In the genomic region with DNA sequence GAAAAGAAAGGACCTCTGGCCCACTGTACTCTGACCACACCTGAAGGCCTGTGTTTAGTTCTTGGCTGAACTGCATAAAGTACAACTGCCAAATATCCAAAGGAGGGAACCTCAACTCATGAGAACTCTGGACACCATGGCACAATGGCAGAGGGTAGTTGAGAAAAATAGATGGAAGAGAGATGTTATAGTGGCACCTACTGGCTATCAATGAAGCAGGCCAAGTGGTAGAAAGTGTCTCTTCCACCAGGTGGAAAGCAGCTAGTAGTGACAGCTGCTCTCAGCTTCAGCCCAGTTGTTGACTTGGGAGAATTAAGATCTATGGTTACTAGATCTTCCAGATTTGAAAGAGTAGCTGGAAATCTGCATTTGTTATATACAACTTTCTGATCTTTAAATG, we compare ENCODE assay signal across 11 cellular contexts. TPM values are rescaled to one million over a fixed set of nuclear protein-coding genes. Genes with fewer than 3 reads are reported as not detected.
DNase-seq lines count a peak whose midpoint lies in the region; ATAC-seq and TF ChIP-seq lines count a peak whose summit lies in the region.
"Had no signal": no experiment of that assay in that cellular context is flagged by ENCODE, and none has a peak within 500 bp of the region (broad histone marks: within the 10 kb centered on the region; RNA-seq: fewer than 3 reads in every experiment).

No MANE protein-coding gene starts in this region.

- peaks cover 4% of the 10 kb centered on the region for H3K79me1 ChIP-seq in neuronal stem cell (ENCODE audit: low read depth, low read length)

- TF ChIP-seq CTCF in AG04449 (IDR thresholded peaks at IDR 0.05; ENCODE audit: insufficient read depth, low read length, missing control alignments), result peak; percentile 8
- peak; percentile 42; the same call in 1 of the 3 replicates for TF ChIP-seq CTCF in GM12872 (IDR thresholded peaks at IDR 0.05; ENCODE audit: insufficient read depth, low read depth, low read length)
- TF ChIP-seq CTCF in PC-3 (conservative IDR thresholded peaks at IDR 0.05; ENCODE audit: low read depth, low read length), result peak; percentile 69
- TF ChIP-seq CTCF in esophagus squamous epithelium (IDR thresholded peaks at IDR 0.05), result peak in 4 of 6 experiments; percentile 10 to 53 (median 34)

- no peak overlapping the region for H2BK120ac ChIP-seq in neuronal stem cell (ENCODE audit: low read depth, low read length)

- ATAC-seq in PC-3, result 0 out of 2 replicates have a peak, but pooled peaks have one; percentile 20
- ATAC-seq: activated CD8-positive, alpha-beta memory T cell treated with anti-CD3 and anti-CD28 coated beads, Interleukin-2, amount 10 ng/mL, durations not matched to agents 7 days and 5 days; Right ventricle myocardium inferior had no signal

- no TSS peak for BruUV-seq in PC-3 (replicated peaks; lab: Mats Ljungman, UMichigan)

- DNase-seq in AG04449 (ENCODE audit: low read depth, low spot score), result no peak
- DNase-seq in PC-3, result peak; percentile 52
- DNase-seq in esophagus squamous epithelium (lab: John Stamatoyannopoulos, UW), result no peak
- no peak for DNase-seq in iPS-NIHi7 (ENCODE audit: extremely low spot score)
- DNase-seq in neuronal stem cell (ENCODE audit: low spot score), result no peak
- no peak for DNase-seq in AG08396 (ENCODE audit: low spot score)
- no peak for DNase-seq in NCI-H446 treated with DMSO at 0.1 percent for 48 hours (lab: John Stamatoyannopoulos, UW)
- DNase-seq: activated CD8-positive, alpha-beta memory T cell treated with anti-CD3 and anti-CD28 coated beads, Interleukin-2, amount 10 ng/mL, durations not matched to agents 7 days and 5 days; stimulated activated CD4-positive, alpha-beta T cell treated with anti-CD3 and anti-CD28 coated beads, Interleukin-4, amount 100 ng/mL, for 4 hours had no signal

- H2AFZ ChIP-seq in PC-3 (ENCODE audit: low read length) (no peak overlapping the region), neuronal stem cell (ENCODE audit: low read length) (no peak overlapping the region)

- intact Hi-C loops in PC-3 (cut with micrococcal nuclease), result loop anchor here (5.0 kb wide), 1 partner anchor 176 kb away; no protein-coding TSS in a partner anchor
- intact Hi-C loops in esophagus squamous epithelium (cut with DNase I), result loop anchor here (10.0 kb wide), 1 partner anchor 93 kb away; a partner anchor contains a TSS

- H2BK5ac ChIP-seq in neuronal stem cell (ENCODE audit: low read length), result no peak overlapping the region

- H3K18ac ChIP-seq in neuronal stem cell (ENCODE audit: low read length), result no peak overlapping the region

- H3K4me1 ChIP-seq in PC-3 (ENCODE audit: insufficient read depth, low read length) (peaks cover 38% of the 10 kb centered on the region), esophagus squamous epithelium (peaks cover 5 to 81% (median 32%) of the 10 kb centered on the region in 3 donors), neuronal stem cell (ENCODE audit: control insufficient read depth in 2 of 2, insufficient read depth in 1 of 2, low read depth in 1 of 2, low read length in 2 of 2) (peaks cover 7 to 14% of the 10 kb centered on the region in 2 donors)

- no peak overlapping the region for H3K4ac ChIP-seq in neuronal stem cell (ENCODE audit: low read length)

- no peak overlapping the region for H3K27ac ChIP-seq in PC-3 (ENCODE audit: low read length)
- no peak overlapping the region for H3K27ac ChIP-seq in esophagus squamous epithelium
- no peak overlapping the region for H3K27ac ChIP-seq in neuronal stem cell (replicated peaks; ENCODE audit: low read length)

- CTCF ChIA-PET in AG04449 (lab: Yijun Ruan, JAX), result interaction anchor here (1.0 to 2.2 kb wide), 3 partner anchors 18 to 177 kb away, joined by 5 to 7 read pairs (median 5); no protein-coding TSS in a partner anchor
- CTCF ChIA-PET in PC-3 (lab: Charles Lee), result interaction anchor here (0.6 to 0.7 kb wide), 3 partner anchors 8 to 175 kb away, joined by 3 to 7 read pairs (median 3); a partner anchor contains a TSS

- H3K9me2 ChIP-seq in PC-3 (replicated peaks; ENCODE audit: low read length), result no peaks in the 10 kb centered on the region

- no peak overlapping the region for H4K8ac ChIP-seq in neuronal stem cell (ENCODE audit: low read depth, low read length)

- H3K4me3 ChIP-seq in AG04449 (ENCODE audit: low read depth, low read length) (no peak overlapping the region), PC-3 (ENCODE audit: low read length) (no peak overlapping the region), esophagus squamous epithelium (no peak overlapping the region), neuronal stem cell (ENCODE audit: low read length in 2 of 2) (no peak overlapping the region)

- H4K20me1 ChIP-seq in PC-3 (ENCODE audit: low read length), result peaks cover 33% of the 10 kb centered on the region

- H3K23ac ChIP-seq in neuronal stem cell (ENCODE audit: low read depth, low read length, poor library complexity), result no peak overlapping the region

- H4K91ac ChIP-seq in neuronal stem cell (ENCODE audit: low read depth, low read length, poor library complexity), result no peak overlapping the region

- no peak overlapping the region for H2BK15ac ChIP-seq in neuronal stem cell (ENCODE audit: low read length)

- peaks cover 13% of the 10 kb centered on the region for H3F3A ChIP-seq in PC-3 (ENCODE audit: low read length, unreplicated experiment)

- H3K79me2 ChIP-seq in PC-3 (ENCODE audit: low read length), result peaks cover 84% of the 10 kb centered on the region

- H3K4me2 ChIP-seq in PC-3 (ENCODE audit: low read length), result 0 out of 2 replicates have a peak overlapping the region, but pooled peaks have one; percentile 26
- no peak overlapping the region for H3K4me2 ChIP-seq in neuronal stem cell (ENCODE audit: insufficient read depth, low read length, poor library complexity, severe bottlenecking)

- H2AK5ac ChIP-seq in neuronal stem cell (ENCODE audit: low read depth, low read length), result no peak overlapping the region

- no peak overlapping the region for H3K9ac ChIP-seq in PC-3 (ENCODE audit: low read length)
- H3K9ac ChIP-seq in neuronal stem cell (ENCODE audit: low read depth, low read length, poor library complexity), result no peak overlapping the region

- H3K14ac ChIP-seq in neuronal stem cell (ENCODE audit: low read length), result no peak overlapping the region

- H3K9me3 ChIP-seq in PC-3 (ENCODE audit: low read length), result no peaks in the 10 kb centered on the region
- no peaks in the 10 kb centered on the region for H3K9me3 ChIP-seq in esophagus squamous epithelium
- H3K9me3 ChIP-seq in neuronal stem cell (replicated peaks in 1 of 2; ENCODE audit: control insufficient read depth in 2 of 2, insufficient read depth in 1 of 2, low read depth in 1 of 2, low read length in 2 of 2), result peaks cover 0 to 3% of the 10 kb centered on the region in 2 donors

- H3K27me3 ChIP-seq in PC-3 (ENCODE audit: low read length), result no peaks in the 10 kb centered on the region
- no peaks in the 10 kb centered on the region for H3K27me3 ChIP-seq in esophagus squamous epithelium
- H3K27me3 ChIP-seq in neuronal stem cell (ENCODE audit: control insufficient read depth in 3 of 3, insufficient read depth in 3 of 3, low read depth in 1 of 3, low read length in 3 of 3), result no peaks in the 10 kb centered on the region

- POLR2A ChIA-PET in AG04449 (lab: Yijun Ruan, JAX), result no interaction called here
- POLR2A ChIA-PET in PC-3 (lab: Charles Lee; ENCODE audit: unreplicated experiment), result no interaction called here

- TF ChIP-seq POLR2A in esophagus squamous epithelium (IDR thresholded peaks at IDR 0.05), result no peak

- H2BK12ac ChIP-seq in neuronal stem cell (ENCODE audit: low read length), result no peak overlapping the region

- H3K36me3 ChIP-seq in PC-3 (ENCODE audit: low read depth, low read length) (peaks cover 31% of the 10 kb centered on the region), esophagus squamous epithelium (peaks cover 0 to 68% (median 0%) of the 10 kb centered on the region in 3 donors), neuronal stem cell (replicated peaks in 1 of 2; ENCODE audit: control insufficient read depth in 2 of 2, insufficient read depth in 2 of 2, low read length in 2 of 2) (peaks cover 7 to 72% of the 10 kb centered on the region in 2 donors)

RNA-seq across cellular contexts. Expression of a gene that starts 3.2 kb away (rescaled TPM):
- total RNA-seq in PC-3 (2014; rRNA removed) (18.8 and 19.1 TPM in 2 replicates), esophagus squamous epithelium (10 to 100 TPM in 2 of 4 donors, 1 to 10 TPM in 2; 5.5 to 18.9 (median 12.5) TPM)
- 39.1 TPM for polyA plus RNA-seq in neuronal stem cell (2013, experiment 1 of 2)
- 41.1 TPM for polyA plus RNA-seq in neuronal stem cell (2013, experiment 2 of 2)

RNA-seq across cellular contexts. Expression of a gene that starts 3.4 kb away (rescaled TPM):
- 0.15 TPM in 1 of 2 replicates, not detected in the other for total RNA-seq in PC-3 (2014; rRNA removed)
- 1 to 10 TPM in 1 of 4 donors, under 1 TPM in 2, not detected in 1; 0.27 to 1.5 (median 0.57) TPM for total RNA-seq in esophagus squamous epithelium
- polyA plus RNA-seq in neuronal stem cell (2013, experiment 1 of 2), result 7.5 TPM
- 7.7 TPM for polyA plus RNA-seq in neuronal stem cell (2013, experiment 2 of 2)

RNA-seq across cellular contexts. Expression of a gene that starts 7.3 kb away (rescaled TPM):
- total RNA-seq in PC-3 (2014; rRNA removed) (154 and 248 TPM in 2 replicates), esophagus squamous epithelium (100 to 1,000 TPM; 446 to 796 (median 696) TPM)
- 130 TPM for polyA plus RNA-seq in neuronal stem cell (2013, experiment 1 of 2)
- polyA plus RNA-seq in neuronal stem cell (2013, experiment 2 of 2), result 139 TPM

RNA-seq across cellular contexts. Expression of a gene that starts 7.7 kb away (rescaled TPM):
- total RNA-seq in PC-3 (2014; rRNA removed) (6.9 and 7.3 TPM in 2 replicates), esophagus squamous epithelium (10 to 100 TPM in 3 of 4 donors, 1 to 10 TPM in 1; 8.1 to 17.4 (median 11.4) TPM)
- 14.1 TPM for polyA plus RNA-seq in neuronal stem cell (2013, experiment 1 of 2)
- polyA plus RNA-seq in neuronal stem cell (2013, experiment 2 of 2), result 14.9 TPM

Comparison
In these comparisons a context has a peak if more than half of its experiments do, and no peak if none do; other contexts are left out.
1. CTCF ChIP-seq: peak in every context shown above with its lines; median percentile 69 in PC-3; 42 in GM12872; 34 in esophagus squamous epithelium; 8 in AG04449.